In the genomic region with DNA sequence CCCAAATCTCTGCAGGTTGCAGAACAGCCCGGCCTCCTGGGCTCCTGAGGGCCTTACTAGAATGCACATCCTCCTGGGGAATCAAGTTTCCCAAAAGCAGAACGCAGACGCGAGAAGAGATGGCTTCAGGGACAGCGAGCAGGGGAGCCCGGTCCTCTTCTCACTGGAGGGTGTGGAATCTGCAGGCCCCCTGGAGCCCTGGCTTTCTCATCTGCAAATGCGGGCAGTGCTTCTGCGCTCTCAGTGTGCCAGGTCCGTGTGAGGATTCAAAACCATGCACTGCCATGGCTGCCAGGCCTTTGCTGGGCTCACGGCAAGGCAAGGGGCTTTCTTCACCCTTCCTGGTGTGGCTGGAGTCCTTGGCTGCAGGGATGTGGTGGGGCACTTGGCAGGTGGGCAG, we compare ENCODE assay signal across 23 cellular contexts.
DNase-seq lines count a peak whose midpoint lies in the region; TF ChIP-seq lines count a peak whose summit lies in the region.
"Had no signal": no experiment of that assay in that cellular context is flagged by ENCODE, and none has a peak within 500 bp of the region (broad histone marks: within the 10 kb centered on the region; RNA-seq: fewer than 3 reads in every experiment).

No MANE protein-coding gene starts in this region.

- TF ChIP-seq CTCF in endodermal cell (conservative IDR thresholded peaks at IDR 0.05) = no peak

- 84 to 90% methylated on average over 8 to 10 of the region's 10 CpGs for WGBS in endodermal cell (ENCODE audit: insufficient coverage in 1 of 2, insufficient read length in 1 of 2), 2 experiments
- WGBS in mesendoderm (ENCODE audit: extremely low coverage, insufficient coverage, low lambda C conversion rate) = no CpG with 5 or more reads among the region's 10 CpGs

- no peak overlapping the region for H3K4me3 ChIP-seq in endodermal cell (ENCODE audit: low read length)
- no peak overlapping the region for H3K4me3 ChIP-seq in mesendoderm (ENCODE audit: low read length)
- H3K4me3 ChIP-seq: A549; BLaER1 treated with 17β-estradiol and CSF1 and Interleukin-3, amounts not matched to agents 10 nM and 100 nM; GM12878 had no signal

- no peaks in the 10 kb centered on the region for H3K9me3 ChIP-seq in endodermal cell (ENCODE audit: control insufficient read depth, low read length)
- H3K9me3 ChIP-seq: A549; BE2C; BLaER1 treated with 17β-estradiol and CSF1 and Interleukin-3, amounts not matched to agents 10 nM and 100 nM had no signal

- intact Hi-C loops in posterior vena cava (cut with DNase I) = no loop called here

- no peak overlapping the region for H3K18ac ChIP-seq in mesendoderm (ENCODE audit: low read length)

- H3K27ac Mint-ChIP-seq in endodermal cell = no peak overlapping the region
- H3K27ac Mint-ChIP-seq: CD4-positive, alpha-beta T cell; CD8-positive, alpha-beta memory T cell had no signal

- DNase-seq in endodermal cell = peak; percentile 27
- DNase-seq in mesendoderm = no peak
- DNase-seq in posterior vena cava (ENCODE audit: low spot score) = peak; percentile 72
- DNase-seq in stimulated activated CD4-positive, alpha-beta T cell treated with anti-CD3 and anti-CD28 coated beads, Interleukin-15, amount 100 ng/mL, for 24 hours = no peak
- no peak for DNase-seq in NOMO-1 treated with DMSO at 0.1 percent for 48 hours (lab: John Stamatoyannopoulos, UW; ENCODE audit: unreplicated experiment)
- DNase-seq in amniotic stem cell (lab: John Stamatoyannopoulos, UW) = no peak
- DNase-seq: 8988T; ACHN; AML-193; BE2C; CD4-positive, alpha-beta T cell; CD8-positive, alpha-beta memory T cell; DMS 273 treated with DMSO at 0.1 percent for 48 hours; DMS79; EL; GDM1; GOT3; H7; HCEC 1CT had no signal

- H3K79me1 ChIP-seq in mesendoderm (ENCODE audit: low read length) = no peaks in the 10 kb centered on the region

- no peak overlapping the region for H3K4me3 Mint-ChIP-seq in endodermal cell
- H3K4me3 Mint-ChIP-seq: CD14-positive monocyte; CD4-positive, alpha-beta T cell; CD8-positive, alpha-beta memory T cell had no signal

- H3K4me1 ChIP-seq in endodermal cell (ENCODE audit: control insufficient read depth, insufficient read depth, low read length) (no peaks in the 10 kb centered on the region), mesendoderm (ENCODE audit: control insufficient read depth, low read depth, low read length) (no peaks in the 10 kb centered on the region)
- H3K4me1 ChIP-seq: A549; BE2C; BLaER1 treated with 17β-estradiol and CSF1 and Interleukin-3, amounts not matched to agents 10 nM and 100 nM had no signal

- H3K36me3 ChIP-seq in endodermal cell (ENCODE audit: control insufficient read depth, insufficient read depth, low read length) (no peaks in the 10 kb centered on the region), mesendoderm (ENCODE audit: control insufficient read depth, insufficient read depth, low read length) (no peaks in the 10 kb centered on the region)
- H3K36me3 ChIP-seq: BE2C; BLaER1 treated with 17β-estradiol and CSF1 and Interleukin-3, amounts not matched to agents 10 nM and 100 nM had no signal

- H3K27ac ChIP-seq in endodermal cell (ENCODE audit: low read depth, low read length) (no peak overlapping the region), mesendoderm (ENCODE audit: low read depth, low read length) (no peak overlapping the region)
- H3K27ac ChIP-seq: A549; BLaER1 treated with 17β-estradiol and CSF1 and Interleukin-3, amounts not matched to agents 10 nM and 100 nM had no signal

- no peak overlapping the region for H4K5ac ChIP-seq in mesendoderm (ENCODE audit: low read length)

- H3K9ac ChIP-seq in endodermal cell (ENCODE audit: extremely low read depth, low read length, poor library complexity, severe bottlenecking) (no peak overlapping the region), mesendoderm (ENCODE audit: low read length) (no peak overlapping the region)
- H3K9ac ChIP-seq: BLaER1 treated with 17β-estradiol and CSF1 and Interleukin-3, amounts not matched to agents 10 nM and 100 nM had no signal

- H3K27me3 ChIP-seq in endodermal cell (ENCODE audit: control insufficient read depth, insufficient read depth, low read length, poor library complexity, severe bottlenecking) (no peaks in the 10 kb centered on the region), mesendoderm (ENCODE audit: insufficient read depth, low read length, poor library complexity) (no peaks in the 10 kb centered on the region)
- H3K27me3 ChIP-seq: BE2C; BLaER1 treated with 17β-estradiol and CSF1 and Interleukin-3, amounts not matched to agents 10 nM and 100 nM had no signal

- H3K4ac ChIP-seq in mesendoderm (ENCODE audit: low read depth, low read length) = no peak overlapping the region

- no peak overlapping the region for H4K8ac ChIP-seq in mesendoderm (ENCODE audit: low read depth, low read length)

- no peak overlapping the region for H2BK120ac ChIP-seq in mesendoderm (ENCODE audit: low read depth, low read length)

- H3K79me2 ChIP-seq in mesendoderm (ENCODE audit: control insufficient read depth, insufficient read depth, low read length) = no peaks in the 10 kb centered on the region

- no peak overlapping the region for H3K56ac ChIP-seq in mesendoderm (ENCODE audit: low read length)

- peak overlapping the region; percentile 39 for H3K23ac ChIP-seq in mesendoderm (ENCODE audit: low read length)

- no peak overlapping the region for H2AK5ac ChIP-seq in mesendoderm (ENCODE audit: low read length)

- no peak overlapping the region for H2BK15ac ChIP-seq in mesendoderm (replicated peaks; ENCODE audit: low read depth)

- H3K4me2 ChIP-seq in mesendoderm (ENCODE audit: low read length) = no peak overlapping the region
- H3K4me2 ChIP-seq: A549; BLaER1 treated with 17β-estradiol and CSF1 and Interleukin-3, amounts not matched to agents 10 nM and 100 nM had no signal

- H3K9me3 Mint-ChIP-seq in endodermal cell = no peaks in the 10 kb centered on the region
- H3K9me3 Mint-ChIP-seq: CD14-positive monocyte; CD4-positive, alpha-beta T cell had no signal

- H3K4me1 Mint-ChIP-seq in endodermal cell = no peaks in the 10 kb centered on the region
- H3K4me1 Mint-ChIP-seq: CD14-positive monocyte; CD8-positive, alpha-beta memory T cell had no signal

- H3K36me3 Mint-ChIP-seq in endodermal cell (ENCODE audit: low read depth) = no peaks in the 10 kb centered on the region
- H3K36me3 Mint-ChIP-seq: CD14-positive monocyte; CD8-positive, alpha-beta memory T cell had no signal

- H3K27me3 Mint-ChIP-seq in endodermal cell (ENCODE audit: insufficient read depth) = no peaks in the 10 kb centered on the region

- H2BK5ac ChIP-seq in mesendoderm (ENCODE audit: low read length) = no peak overlapping the region

Comparison
In these comparisons a context has a peak if more than half of its experiments do, and no peak if none do; other contexts are left out.
1. DNase-seq: peak in endodermal cell (single experiment) and posterior vena cava (single experiment); none in mesendoderm (single experiment), stimulated activated CD4-positive, alpha-beta T cell treated with anti-CD3 and anti-CD28 coated beads, Interleukin-15, amount 100 ng/mL, for 24 hours (single experiment), NOMO-1 treated with DMSO at 0.1 percent for 48 hours (single experiment) and amniotic stem cell (single experiment).